Comparison of ENCODE assay signal across 13 cellular contexts in genomic region chr1:202133016-202133415, GRCh38. TPM values are rescaled to one million over a fixed set of nuclear protein-coding genes. Genes with fewer than 3 reads are reported as not detected.
DNase-seq lines count a peak whose midpoint lies in the region; ATAC-seq and TF ChIP-seq lines count a peak whose summit lies in the region.
"Had no signal": no experiment of that assay in that cellular context is flagged by ENCODE, and none has a peak within 500 bp of the region (broad histone marks: within the 10 kb centered on the region; RNA-seq: fewer than 3 reads in every experiment).

No MANE protein-coding gene starts in this region.

- no peaks in the 10 kb centered on the region for H3K4me1 Mint-ChIP-seq in endothelial cell (ENCODE audit: unreplicated experiment)
- H3K4me1 Mint-ChIP-seq in mesothelial cell of epicardium: peaks cover 23% of the 10 kb centered on the region
- H3K4me1 Mint-ChIP-seq: activated B cell treated with CpG ODN at 0.5 μM for 24 hours had no signal

- H3K27ac Mint-ChIP-seq in endothelial cell (ENCODE audit: unreplicated experiment) (no peak overlapping the region), mesothelial cell of epicardium (peak overlapping the region; percentile 94)
- H3K27ac Mint-ChIP-seq: activated B cell treated with CpG ODN at 0.5 μM for 24 hours had no signal

- TF ChIP-seq POLR2A in Peyer's patch (IDR thresholded peaks at IDR 0.05): no peak

- H3K27ac ChIP-seq in Peyer's patch (peak overlapping the region; percentile 42 to 83 (median 57)), temporal lobe (ENCODE audit: low read depth, low read length) (peak overlapping the region; percentile 95)

- TF ChIP-seq CTCF in Peyer's patch (IDR thresholded peaks at IDR 0.05) (no peak), endothelial cell (IDR thresholded peaks at IDR 0.05; ENCODE audit: unreplicated experiment) (no peak), mesothelial cell of epicardium (IDR thresholded peaks at IDR 0.05; ENCODE audit: unreplicated experiment) (no peak), GM10248 (IDR thresholded peaks at IDR 0.05; ENCODE audit: control extremely low read depth, extremely low read depth, low read depth, missing control alignments) (no peak)

- ATAC-seq in HG03565 (IDR thresholded peaks at IDR 0.05; ENCODE audit: unreplicated experiment): no peak
- no peak for ATAC-seq in HG02798 (IDR thresholded peaks at IDR 0.05; ENCODE audit: poor library complexity, unreplicated experiment)
- ATAC-seq: effector memory CD8-positive, alpha-beta T cell; stimulated activated naive CD8-positive, alpha-beta T cell treated with anti-CD3 and anti-CD28 coated beads, Interleukin-15, Interleukin-2, amounts not matched to agents 100 U/mL and 50 U/mL, for 24 hours had no signal

- H3K9me3 Mint-ChIP-seq in endothelial cell (ENCODE audit: unreplicated experiment) (no peaks in the 10 kb centered on the region), mesothelial cell of epicardium (no peaks in the 10 kb centered on the region)
- H3K9me3 Mint-ChIP-seq: activated B cell treated with CpG ODN at 0.5 μM for 24 hours; effector memory CD8-positive, alpha-beta T cell had no signal

- no peak overlapping the region for H3K4me3 ChIP-seq in Peyer's patch

- H3K36me3 ChIP-seq in Peyer's patch: peaks cover 0 to 54% (median 0%) of the 10 kb centered on the region in 3 donors

- H3K4me1 ChIP-seq in Peyer's patch: peaks cover 0 to 12% (median 0%) of the 10 kb centered on the region in 4 donors

- H3K36me3 Mint-ChIP-seq in endothelial cell (ENCODE audit: low read depth, unreplicated experiment) (peaks cover 10% of the 10 kb centered on the region), mesothelial cell of epicardium (peaks cover 9% of the 10 kb centered on the region)

- H3K27me3 ChIP-seq in Peyer's patch: no peaks in the 10 kb centered on the region

- H3K9me3 ChIP-seq in Peyer's patch: no peaks in the 10 kb centered on the region

- H3K27me3 Mint-ChIP-seq in endothelial cell (ENCODE audit: unreplicated experiment): peaks cover 2% of the 10 kb centered on the region
- H3K27me3 Mint-ChIP-seq in mesothelial cell of epicardium (ENCODE audit: low read depth): no peaks in the 10 kb centered on the region
- H3K27me3 Mint-ChIP-seq: activated B cell treated with CpG ODN at 0.5 μM for 24 hours had no signal

- POLR2A ChIA-PET in GM10248 (lab: Yijun Ruan, JAX): no interaction called here

- CTCF ChIA-PET in GM10248 (lab: Yijun Ruan, JAX): interaction anchor here (1.0 to 6.3 kb wide), 6 partner anchors 10 to 303 kb away, joined by 3 to 99 read pairs (median 14); partner anchors contain the start of genes ARL8A, ELF3 and GPR37L1

- H3K4me3 Mint-ChIP-seq in endothelial cell (ENCODE audit: unreplicated experiment): peak overlapping the region; percentile 57
- H3K4me3 Mint-ChIP-seq in mesothelial cell of epicardium: no peak overlapping the region
- H3K4me3 Mint-ChIP-seq: activated B cell treated with CpG ODN at 0.5 μM for 24 hours had no signal

- DNase-seq in Peyer's patch: no peak
- DNase-seq in endothelial cell (ENCODE audit: low spot score): no peak
- no peak for DNase-seq in mesothelial cell of epicardium (ENCODE audit: low spot score in 2 of 2, unreplicated experiment in 2 of 2)
- DNase-seq in iPS-NIHi11 (ENCODE audit: low spot score): no peak
- DNase-seq in GM10248 (ENCODE audit: extremely low spot score): no peak
- DNase-seq: activated B cell treated with CpG ODN at 0.5 μM for 24 hours; COR-L47; effector memory CD8-positive, alpha-beta T cell; NCI-H1694 treated with DMSO at 0.1 percent for 48 hours; stimulated activated naive CD8-positive, alpha-beta T cell treated with anti-CD3 and anti-CD28 coated beads, Interleukin-15, Interleukin-2, amounts not matched to agents 100 U/mL and 50 U/mL, for 24 hours had no signal

RNA-seq across cellular contexts. Expression of gene GPR37L1, which starts 10.3 kb away (rescaled TPM):
- total RNA-seq in Peyer's patch (under 1 TPM in 3 of 4 donors, not detected in 1; 0.18 to 0.95 (median 0.27) TPM), endothelial cell (ENCODE audit: unreplicated experiment) (not detected), mesothelial cell of epicardium (0.07 to 0.11 TPM (median 0.09 TPM) in 3 replicates), temporal lobe (1.2 TPM)
- total RNA-seq: activated B cell treated with CpG ODN at 0.5 μM for 24 hours had no signal

RNA-seq across cellular contexts. Expression of gene ARL8A, which starts 11.5 kb away (rescaled TPM):
- total RNA-seq in Peyer's patch: 10 to 100 TPM; 25.7 to 37.1 (median 36.0) TPM
- 38.8 TPM for total RNA-seq in endothelial cell (ENCODE audit: unreplicated experiment)
- 73.9 to 79.6 TPM (median 74.4 TPM) in 3 replicates for total RNA-seq in mesothelial cell of epicardium
- total RNA-seq in temporal lobe: 79.4 TPM

RNA-seq across cellular contexts. Expression of gene PTPN7, which starts 27.4 kb away (rescaled TPM):
- total RNA-seq in Peyer's patch (10 to 100 TPM in 2 of 4 donors, 1 to 10 TPM in 2; 4.7 to 48.7 (median 7.6) TPM), endothelial cell (ENCODE audit: unreplicated experiment) (1.3 TPM), mesothelial cell of epicardium (0.31 to 0.49 TPM (median 0.32 TPM) in 3 replicates), temporal lobe (0.25 TPM)
